In the genomic region with DNA sequence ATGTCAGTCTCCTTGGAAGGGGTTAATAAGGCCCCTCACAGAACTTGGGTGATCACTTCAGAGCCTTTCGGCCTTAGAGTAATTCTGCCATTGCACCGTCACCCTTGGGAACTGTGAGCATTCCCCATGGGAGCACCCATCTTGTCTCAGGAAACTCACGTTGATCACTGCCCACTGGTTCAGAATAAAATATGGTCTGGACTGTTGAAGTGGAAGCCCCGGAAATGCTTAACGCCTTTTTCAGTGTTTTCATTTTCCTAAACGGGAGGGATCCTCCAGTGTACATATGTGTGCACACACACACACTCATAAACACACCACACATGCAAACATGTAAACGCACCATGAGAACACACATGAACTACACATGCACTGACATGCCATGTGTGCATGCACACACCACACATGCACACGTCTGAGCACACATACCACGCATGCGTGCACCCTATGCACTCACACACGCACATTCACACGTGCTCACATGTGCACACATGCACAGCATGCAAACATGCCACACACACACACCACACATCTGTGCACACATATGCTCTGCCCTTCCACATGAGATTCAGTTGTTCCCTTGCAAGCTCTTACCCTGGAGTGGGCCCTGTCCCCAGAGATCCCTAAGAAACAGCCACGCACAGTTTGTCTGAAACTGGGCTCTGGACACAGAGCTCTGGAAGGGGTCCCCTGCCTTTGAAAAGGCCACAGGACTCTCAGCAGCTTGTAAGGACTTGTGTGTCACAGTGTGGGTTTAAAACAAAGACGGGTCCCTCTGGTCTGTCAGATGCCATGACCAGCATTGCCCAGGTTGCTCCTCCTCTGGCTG, we compare ENCODE assay signal across 1 cellular context.
A peak's percentile ranks its signal among the peaks of the same experiment; 100 is the strongest.
TF ChIP-seq lines count a peak whose summit lies in the region.

No MANE protein-coding gene starts in this region.

TF ChIP-seq in HepG2, 621 proteins besides CTCF, POLR2A, EP300 and RAD21 (continued from another document):
- TF ChIP-seq, protein P1, sequence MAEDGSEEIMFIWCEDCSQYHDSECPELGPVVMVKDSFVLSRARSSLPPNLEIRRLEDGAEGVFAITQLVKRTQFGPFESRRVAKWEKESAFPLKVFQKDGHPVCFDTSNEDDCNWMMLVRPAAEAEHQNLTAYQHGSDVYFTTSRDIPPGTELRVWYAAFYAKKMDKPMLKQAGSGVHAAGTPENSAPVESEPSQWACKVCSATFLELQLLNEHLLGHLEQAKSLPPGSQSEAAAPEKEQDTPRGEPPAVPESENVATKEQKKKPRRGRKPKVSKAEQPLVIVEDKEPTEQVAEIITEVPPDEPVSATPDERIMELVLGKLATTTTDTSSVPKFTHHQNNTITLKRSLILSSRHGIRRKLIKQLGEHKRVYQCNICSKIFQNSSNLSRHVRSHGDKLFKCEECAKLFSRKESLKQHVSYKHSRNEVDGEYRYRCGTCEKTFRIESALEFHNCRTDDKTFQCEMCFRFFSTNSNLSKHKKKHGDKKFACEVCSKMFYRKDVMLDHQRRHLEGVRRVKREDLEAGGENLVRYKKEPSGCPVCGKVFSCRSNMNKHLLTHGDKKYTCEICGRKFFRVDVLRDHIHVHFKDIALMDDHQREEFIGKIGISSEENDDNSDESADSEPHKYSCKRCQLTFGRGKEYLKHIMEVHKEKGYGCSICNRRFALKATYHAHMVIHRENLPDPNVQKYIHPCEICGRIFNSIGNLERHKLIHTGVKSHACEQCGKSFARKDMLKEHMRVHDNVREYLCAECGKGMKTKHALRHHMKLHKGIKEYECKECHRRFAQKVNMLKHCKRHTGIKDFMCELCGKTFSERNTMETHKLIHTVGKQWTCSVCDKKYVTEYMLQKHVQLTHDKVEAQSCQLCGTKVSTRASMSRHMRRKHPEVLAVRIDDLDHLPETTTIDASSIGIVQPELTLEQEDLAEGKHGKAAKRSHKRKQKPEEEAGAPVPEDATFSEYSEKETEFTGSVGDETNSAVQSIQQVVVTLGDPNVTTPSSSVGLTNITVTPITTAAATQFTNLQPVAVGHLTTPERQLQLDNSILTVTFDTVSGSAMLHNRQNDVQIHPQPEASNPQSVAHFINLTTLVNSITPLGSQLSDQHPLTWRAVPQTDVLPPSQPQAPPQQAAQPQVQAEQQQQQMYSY (CRISPR knock-in tag; IDR thresholded peaks at IDR 0.05) = 0 out of 2 replicates have a peak, but pooled peaks have one; percentile 50
- TF ChIP-seq, protein P2, sequence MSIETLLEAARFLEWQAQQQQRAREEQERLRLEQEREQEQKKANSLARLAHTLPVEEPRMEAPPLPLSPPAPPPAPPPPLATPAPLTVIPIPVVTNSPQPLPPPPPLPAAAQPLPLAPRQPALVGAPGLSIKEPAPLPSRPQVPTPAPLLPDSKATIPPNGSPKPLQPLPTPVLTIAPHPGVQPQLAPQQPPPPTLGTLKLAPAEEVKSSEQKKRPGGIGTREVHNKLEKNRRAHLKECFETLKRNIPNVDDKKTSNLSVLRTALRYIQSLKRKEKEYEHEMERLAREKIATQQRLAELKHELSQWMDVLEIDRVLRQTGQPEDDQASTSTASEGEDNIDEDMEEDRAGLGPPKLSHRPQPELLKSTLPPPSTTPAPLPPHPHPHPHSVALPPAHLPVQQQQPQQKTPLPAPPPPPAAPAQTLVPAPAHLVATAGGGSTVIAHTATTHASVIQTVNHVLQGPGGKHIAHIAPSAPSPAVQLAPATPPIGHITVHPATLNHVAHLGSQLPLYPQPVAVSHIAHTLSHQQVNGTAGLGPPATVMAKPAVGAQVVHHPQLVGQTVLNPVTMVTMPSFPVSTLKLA (IDR thresholded peaks at IDR 0.05) = peak; percentile 90
- TF ChIP-seq, protein P3, sequence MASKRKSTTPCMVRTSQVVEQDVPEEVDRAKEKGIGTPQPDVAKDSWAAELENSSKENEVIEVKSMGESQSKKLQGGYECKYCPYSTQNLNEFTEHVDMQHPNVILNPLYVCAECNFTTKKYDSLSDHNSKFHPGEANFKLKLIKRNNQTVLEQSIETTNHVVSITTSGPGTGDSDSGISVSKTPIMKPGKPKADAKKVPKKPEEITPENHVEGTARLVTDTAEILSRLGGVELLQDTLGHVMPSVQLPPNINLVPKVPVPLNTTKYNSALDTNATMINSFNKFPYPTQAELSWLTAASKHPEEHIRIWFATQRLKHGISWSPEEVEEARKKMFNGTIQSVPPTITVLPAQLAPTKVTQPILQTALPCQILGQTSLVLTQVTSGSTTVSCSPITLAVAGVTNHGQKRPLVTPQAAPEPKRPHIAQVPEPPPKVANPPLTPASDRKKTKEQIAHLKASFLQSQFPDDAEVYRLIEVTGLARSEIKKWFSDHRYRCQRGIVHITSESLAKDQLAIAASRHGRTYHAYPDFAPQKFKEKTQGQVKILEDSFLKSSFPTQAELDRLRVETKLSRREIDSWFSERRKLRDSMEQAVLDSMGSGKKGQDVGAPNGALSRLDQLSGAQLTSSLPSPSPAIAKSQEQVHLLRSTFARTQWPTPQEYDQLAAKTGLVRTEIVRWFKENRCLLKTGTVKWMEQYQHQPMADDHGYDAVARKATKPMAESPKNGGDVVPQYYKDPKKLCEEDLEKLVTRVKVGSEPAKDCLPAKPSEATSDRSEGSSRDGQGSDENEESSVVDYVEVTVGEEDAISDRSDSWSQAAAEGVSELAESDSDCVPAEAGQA (IDR thresholded peaks at IDR 0.05; ENCODE audit: low read depth) = no peak
- TF ChIP-seq, protein P3 (CRISPR knock-in tag; IDR thresholded peaks at IDR 0.05; ENCODE audit: borderline replicate concordance) = no peak
- TF ChIP-seq SALL2 (CRISPR knock-in tag; IDR thresholded peaks at IDR 0.05) (no peak), ZNF589 (CRISPR knock-in tag; conservative IDR thresholded peaks at IDR 0.05) (no peak)
TF ChIP-seq in HepG2: peak in this region for 2.
